1 cellular context compared by ENCODE assay signal in the genomic region with DNA sequence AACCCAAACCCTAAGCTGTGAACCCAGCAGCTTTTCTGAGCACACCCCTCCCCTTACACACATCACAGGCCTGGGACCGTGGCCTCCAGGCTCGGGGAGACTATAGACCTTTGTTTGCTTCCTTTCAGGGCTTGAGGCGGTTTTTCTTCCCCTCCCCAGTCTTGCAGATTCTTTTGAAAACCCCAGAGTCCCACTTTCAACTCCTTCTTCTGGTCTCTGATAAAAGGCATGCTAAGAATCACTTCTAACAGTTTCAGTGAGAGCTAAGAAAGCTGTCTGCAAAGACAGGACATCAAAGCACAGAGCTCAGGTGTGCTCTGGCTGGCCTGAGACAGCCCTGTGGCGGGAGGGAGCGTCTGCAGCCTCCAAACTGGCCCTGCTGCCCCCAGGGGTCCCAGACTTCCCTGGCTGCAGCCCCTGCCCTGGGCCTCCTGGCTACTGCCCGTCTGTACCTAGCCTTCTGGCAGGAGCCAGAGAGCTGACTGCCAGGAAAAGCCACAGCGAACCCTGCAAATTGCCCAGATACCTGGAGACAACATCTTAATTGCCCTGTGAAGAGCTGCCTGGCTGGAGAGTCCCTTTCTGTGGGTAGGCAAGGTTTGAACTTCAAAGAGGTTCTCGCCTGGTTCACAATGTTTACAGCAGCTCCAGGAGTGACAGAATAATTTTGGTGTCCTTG.
TF ChIP-seq lines count a peak whose summit lies in the region.

No MANE protein-coding gene starts in this region.

TF ChIP-seq in SK-N-SH treated with all-trans-retinoic acid at 6 μM for 48 hours, 23 proteins besides CTCF, POLR2A, EP300 and RAD21 (continued from another document):
- TF ChIP-seq, protein P1, sequence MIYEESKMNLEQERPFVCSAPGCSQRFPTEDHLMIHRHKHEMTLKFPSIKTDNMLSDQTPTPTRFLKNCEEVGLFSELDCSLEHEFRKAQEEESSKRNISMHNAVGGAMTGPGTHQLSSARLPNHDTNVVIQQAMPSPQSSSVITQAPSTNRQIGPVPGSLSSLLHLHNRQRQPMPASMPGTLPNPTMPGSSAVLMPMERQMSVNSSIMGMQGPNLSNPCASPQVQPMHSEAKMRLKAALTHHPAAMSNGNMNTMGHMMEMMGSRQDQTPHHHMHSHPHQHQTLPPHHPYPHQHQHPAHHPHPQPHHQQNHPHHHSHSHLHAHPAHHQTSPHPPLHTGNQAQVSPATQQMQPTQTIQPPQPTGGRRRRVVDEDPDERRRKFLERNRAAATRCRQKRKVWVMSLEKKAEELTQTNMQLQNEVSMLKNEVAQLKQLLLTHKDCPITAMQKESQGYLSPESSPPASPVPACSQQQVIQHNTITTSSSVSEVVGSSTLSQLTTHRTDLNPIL (CRISPR knock-in tag; IDR thresholded peaks at IDR 0.05; ENCODE audit: low read depth) = no peak
- TF ChIP-seq ZFP3 (CRISPR knock-in tag; IDR thresholded peaks at IDR 0.05) = no peak
- TF ChIP-seq OSR1 (CRISPR knock-in tag; IDR thresholded peaks at IDR 0.05) = no peak
- TF ChIP-seq ZNF8 (CRISPR knock-in tag; IDR thresholded peaks at IDR 0.05) = no peak
- TF ChIP-seq TCF4 (CRISPR knock-in tag; IDR thresholded peaks at IDR 0.05; ENCODE audit: borderline replicate concordance) = no peak
- TF ChIP-seq ISL1 (CRISPR knock-in tag; IDR thresholded peaks at IDR 0.05) = no peak
- TF ChIP-seq BACH2 (CRISPR knock-in tag; IDR thresholded peaks at IDR 0.05; ENCODE audit: borderline replicate concordance) = no peak
